Comparison of ENCODE assay signal across 14 cellular contexts in genomic region chr22:47033648-47034000, GRCh38.
DNase-seq lines count a peak whose midpoint lies in the region; ATAC-seq and TF ChIP-seq lines count a peak whose summit lies in the region.
"Had no signal": no experiment of that assay in that cellular context is flagged by ENCODE, and none has a peak within 500 bp of the region (broad histone marks: within the 10 kb centered on the region; RNA-seq: fewer than 3 reads in every experiment).

No MANE protein-coding gene starts in this region.

- TF ChIP-seq EP300 in sigmoid colon (IDR thresholded peaks at IDR 0.05), result no peak

- H3K4me3 Mint-ChIP-seq in activated T-helper 17 cell treated with anti-CD3 and anti-CD28 coated beads, Interleukin-2, amount 50 U/mL, for 72 hours, result no peak overlapping the region
- no peak overlapping the region for H3K4me3 Mint-ChIP-seq in activated naive CD8-positive, alpha-beta T cell treated with anti-CD3 and anti-CD28 coated beads, Interleukin-2, amount 50 U/mL, for 24 hours

- no peaks in the 10 kb centered on the region for H3K27me3 ChIP-seq in heart right ventricle
- H3K27me3 ChIP-seq in hepatocyte, result no peaks in the 10 kb centered on the region
- no peaks in the 10 kb centered on the region for H3K27me3 ChIP-seq in sigmoid colon

- H3K4me1 Mint-ChIP-seq in activated T-helper 17 cell treated with anti-CD3 and anti-CD28 coated beads, Interleukin-2, amount 50 U/mL, for 72 hours, result peaks cover 5% of the 10 kb centered on the region
- H3K4me1 Mint-ChIP-seq in activated naive CD8-positive, alpha-beta T cell treated with anti-CD3 and anti-CD28 coated beads, Interleukin-2, amount 50 U/mL, for 24 hours, result no peaks in the 10 kb centered on the region

- H3K4me3 ChIP-seq in heart right ventricle, result no peak overlapping the region
- no peak overlapping the region for H3K4me3 ChIP-seq in hepatocyte
- H3K4me3 ChIP-seq in sigmoid colon, result no peak overlapping the region

- H2AFZ ChIP-seq in hepatocyte, result no peak overlapping the region

- intact Hi-C loops in left ventricle myocardium superior (cut with micrococcal nuclease) (no loop called here), heart right ventricle (cut with DNase I) (no loop called here), sigmoid colon (cut with DNase I) (no loop called here)

- TF ChIP-seq CTCF in heart right ventricle (IDR thresholded peaks at IDR 0.05), result no peak
- TF ChIP-seq CTCF in hepatocyte (IDR thresholded peaks at IDR 0.05; ENCODE audit: poor library complexity), result no peak
- TF ChIP-seq CTCF in sigmoid colon (IDR thresholded peaks at IDR 0.05), result no peak

- peaks cover 0 to 37% (median 0%) of the 10 kb centered on the region in 9 donors for H3K36me3 ChIP-seq in heart right ventricle
- H3K36me3 ChIP-seq in hepatocyte (replicated peaks; ENCODE audit: insufficient read depth, low read depth), result no peaks in the 10 kb centered on the region
- no peaks in the 10 kb centered on the region for H3K36me3 ChIP-seq in sigmoid colon

- WGBS in heart right ventricle, 2 donors, result 93 to 95% methylated on average over 11 of the region's 11 CpGs
- 97% methylated on average over 11 of the region's 11 CpGs for WGBS in hepatocyte (ENCODE audit: low lambda C conversion rate, missing lambda C conversion rate)
- WGBS in sigmoid colon, 2 donors, result 90 to 92% methylated on average over 11 of the region's 11 CpGs

- no peak overlapping the region for H3K27ac Mint-ChIP-seq in activated T-helper 17 cell treated with anti-CD3 and anti-CD28 coated beads, Interleukin-2, amount 50 U/mL, for 72 hours
- no peak overlapping the region for H3K27ac Mint-ChIP-seq in activated naive CD8-positive, alpha-beta T cell treated with anti-CD3 and anti-CD28 coated beads, Interleukin-2, amount 50 U/mL, for 24 hours

- no peaks in the 10 kb centered on the region for H3K9me2 ChIP-seq in hepatocyte (replicated peaks; ENCODE audit: insufficient read depth)

- H3K27ac ChIP-seq in heart right ventricle (no peak overlapping the region), hepatocyte (peak overlapping the region; percentile 37), sigmoid colon (no peak overlapping the region)

- no peaks in the 10 kb centered on the region for H3K79me2 ChIP-seq in hepatocyte

- TF ChIP-seq POLR2A in sigmoid colon (IDR thresholded peaks at IDR 0.05), result no peak

- DNase-seq in left ventricle myocardium superior, result peak; percentile 8
- no peak for DNase-seq in heart right ventricle
- no peak for DNase-seq in hepatocyte (ENCODE audit: low spot score)
- peak; percentile 42 for DNase-seq in sigmoid colon
- DNase-seq in activated naive CD8-positive, alpha-beta T cell treated with anti-CD3 and anti-CD28 coated beads, Interleukin-2, amount 50 U/mL, for 24 hours, result no peak
- DNase-seq in NCI-H446 (lab: John Stamatoyannopoulos, UW), result no peak
- DNase-seq: NCI-H1048; NCI-H2227 treated with DMSO at 0.1 percent for 48 hours; NCI-H69; NK-92 treated with Interleukin-12 subunit alpha and Interleukin-12 subunit beta, amount 100 ng/mL, for 24 hours; OCI-M1; SHP77 had no signal

- no peaks in the 10 kb centered on the region for H4K20me1 ChIP-seq in hepatocyte (ENCODE audit: insufficient read depth, poor library complexity, severe bottlenecking)

- no peaks in the 10 kb centered on the region for H3K9me3 ChIP-seq in heart right ventricle
- no peaks in the 10 kb centered on the region for H3K9me3 ChIP-seq in hepatocyte (ENCODE audit: low read depth)
- H3K9me3 ChIP-seq in sigmoid colon, result no peaks in the 10 kb centered on the region

- peaks cover 35% of the 10 kb centered on the region for H3K36me3 Mint-ChIP-seq in activated T-helper 17 cell treated with anti-CD3 and anti-CD28 coated beads, Interleukin-2, amount 50 U/mL, for 72 hours (ENCODE audit: low read depth)
- H3K36me3 Mint-ChIP-seq in activated naive CD8-positive, alpha-beta T cell treated with anti-CD3 and anti-CD28 coated beads, Interleukin-2, amount 50 U/mL, for 24 hours (ENCODE audit: low read depth), result no peaks in the 10 kb centered on the region

- H3K9me3 Mint-ChIP-seq in activated T-helper 17 cell treated with anti-CD3 and anti-CD28 coated beads, Interleukin-2, amount 50 U/mL, for 72 hours, result no peaks in the 10 kb centered on the region
- H3K9me3 Mint-ChIP-seq in activated naive CD8-positive, alpha-beta T cell treated with anti-CD3 and anti-CD28 coated beads, Interleukin-2, amount 50 U/mL, for 24 hours, result no peaks in the 10 kb centered on the region

- no peaks in the 10 kb centered on the region for H3K27me3 Mint-ChIP-seq in activated T-helper 17 cell treated with anti-CD3 and anti-CD28 coated beads, Interleukin-2, amount 50 U/mL, for 72 hours
- H3K27me3 Mint-ChIP-seq in activated naive CD8-positive, alpha-beta T cell treated with anti-CD3 and anti-CD28 coated beads, Interleukin-2, amount 50 U/mL, for 24 hours, result no peaks in the 10 kb centered on the region

- no peaks in the 10 kb centered on the region for H3K4me1 ChIP-seq in heart right ventricle
- peaks cover 14% of the 10 kb centered on the region for H3K4me1 ChIP-seq in hepatocyte (ENCODE audit: insufficient read depth)
- peaks cover 0 to 12% (median 9%) of the 10 kb centered on the region in 4 donors for H3K4me1 ChIP-seq in sigmoid colon

- H3K4me2 ChIP-seq in hepatocyte, result no peak overlapping the region

- ATAC-seq in left ventricle myocardium superior (no peak), heart right ventricle (no peak), HG02981 (IDR thresholded peaks at IDR 0.05; ENCODE audit: unreplicated experiment) (no peak)
- no peak for ATAC-seq in activated T-helper 17 cell treated with anti-CD3 and anti-CD28 coated beads, Interleukin-2, amount 50 U/mL, for 72 hours (replicated peaks)
- ATAC-seq in activated naive CD8-positive, alpha-beta T cell treated with anti-CD3 and anti-CD28 coated beads, Interleukin-2, amount 50 U/mL, for 24 hours, result no peak

Comparison
In these comparisons a context has a peak if more than half of its experiments do, and no peak if none do; other contexts are left out.
1. DNase-seq: peak in left ventricle myocardium superior (single experiment) and sigmoid colon (single experiment); none in heart right ventricle (0 of 2), hepatocyte (single experiment), activated naive CD8-positive, alpha-beta T cell treated with anti-CD3 and anti-CD28 coated beads, Interleukin-2, amount 50 U/mL, for 24 hours (single experiment) and NCI-H446 (0 of 2).